In the genomic region with DNA sequence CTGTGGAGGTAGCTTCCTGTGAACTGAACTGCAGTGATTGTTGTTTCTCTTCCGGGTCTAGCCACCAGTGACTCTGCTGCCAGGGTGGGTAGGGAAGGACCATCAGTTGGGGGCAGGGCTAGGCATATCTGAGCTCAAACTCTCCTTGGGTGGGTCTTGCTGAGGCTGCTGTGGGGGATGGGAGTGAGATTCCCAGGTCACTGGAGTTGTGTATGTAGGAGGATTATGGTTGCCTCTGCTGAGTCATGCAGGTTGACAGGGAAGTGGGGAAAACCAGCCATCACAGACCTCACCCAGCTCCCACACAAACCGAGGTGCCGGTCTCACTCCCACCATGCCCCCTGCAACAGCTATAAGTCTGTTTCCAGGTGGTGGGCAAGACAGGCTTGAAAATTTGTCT, we compare ENCODE assay signal across 29 cellular contexts.
DNase-seq lines count a peak whose midpoint lies in the region; ATAC-seq and TF ChIP-seq lines count a peak whose summit lies in the region.
"Had no signal": no experiment of that assay in that cellular context is flagged by ENCODE, and none has a peak within 500 bp of the region (broad histone marks: within the 10 kb centered on the region; RNA-seq: fewer than 3 reads in every experiment).

No MANE protein-coding gene starts in this region.

- H3K4me3 Mint-ChIP-seq in endodermal cell (no peak overlapping the region), neural progenitor cell (no peak overlapping the region)
- H3K4me3 Mint-ChIP-seq: CD4-positive, alpha-beta memory T cell; HFFc6; IgD-negative memory B cell had no signal

- H3K27me3 Mint-ChIP-seq in endodermal cell (ENCODE audit: insufficient read depth) (no peaks in the 10 kb centered on the region), neural progenitor cell (ENCODE audit: insufficient read depth, low read depth) (no peaks in the 10 kb centered on the region)
- H3K27me3 Mint-ChIP-seq: CD4-positive, alpha-beta memory T cell; IgD-negative memory B cell had no signal

- H3K36me3 ChIP-seq in OCI-LY7 (ENCODE audit: insufficient read depth, low read length): no peaks in the 10 kb centered on the region
- H3K36me3 ChIP-seq in endodermal cell (ENCODE audit: control insufficient read depth, insufficient read depth, low read length): no peaks in the 10 kb centered on the region
- H3K36me3 ChIP-seq in neural progenitor cell: no peaks in the 10 kb centered on the region
- H3K36me3 ChIP-seq: HAP-1 had no signal

- H3K4me1 ChIP-seq in OCI-LY7 (ENCODE audit: insufficient read depth, low read length, poor library complexity, severe bottlenecking) (no peaks in the 10 kb centered on the region), endodermal cell (ENCODE audit: control insufficient read depth, insufficient read depth, low read length) (no peaks in the 10 kb centered on the region), neural progenitor cell (no peaks in the 10 kb centered on the region), right cardiac atrium (ENCODE audit: control insufficient read depth, insufficient read depth, low read length) (no peaks in the 10 kb centered on the region)
- H3K4me1 ChIP-seq: A549, Caco-2, HAP-1 had no signal

- H3K79me2 ChIP-seq in OCI-LY7 (ENCODE audit: insufficient read depth, low read depth, low read length): no peaks in the 10 kb centered on the region
- H3K79me2 ChIP-seq in neural progenitor cell (ENCODE audit: low read depth): no peaks in the 10 kb centered on the region

- peak overlapping the region; percentile 87 for H3K27ac Mint-ChIP-seq in endodermal cell
- peak overlapping the region; percentile 74 for H3K27ac Mint-ChIP-seq in neural progenitor cell
- H3K27ac Mint-ChIP-seq: CD4-positive, alpha-beta memory T cell; HFFc6; IgD-negative memory B cell had no signal

- H3K27me3 ChIP-seq in endodermal cell (ENCODE audit: control insufficient read depth, insufficient read depth, low read length, poor library complexity, severe bottlenecking): no peaks in the 10 kb centered on the region
- H3K27me3 ChIP-seq in neural progenitor cell: no peaks in the 10 kb centered on the region
- no peaks in the 10 kb centered on the region for H3K27me3 ChIP-seq in right cardiac atrium (ENCODE audit: control insufficient read depth, insufficient read depth)

- ATAC-seq in GM18520 (IDR thresholded peaks at IDR 0.05; ENCODE audit: unreplicated experiment) (no peak), right cardiac atrium (no peak)
- ATAC-seq: A549, Panc1 had no signal

- H3K4me2 ChIP-seq in OCI-LY7 (ENCODE audit: low read length) (no peak overlapping the region; the same call in 1 of the 2 replicates), neural progenitor cell (no peak overlapping the region)
- H3K4me2 ChIP-seq: A549, KMS-11 had no signal

- H3K9me2 ChIP-seq in OCI-LY7 (ENCODE audit: insufficient read depth, low read length): no peaks in the 10 kb centered on the region

- CTCF ChIA-PET in OCI-LY7 (lab: Charles Lee; ENCODE audit: unreplicated experiment): no interaction called here

- no peak overlapping the region for H3K27ac ChIP-seq in OCI-LY7 (ENCODE audit: low read depth, low read length, poor library complexity, severe bottlenecking)
- H3K27ac ChIP-seq in endodermal cell (ENCODE audit: low read depth, low read length): no peak overlapping the region
- no peak overlapping the region for H3K27ac ChIP-seq in neural progenitor cell
- no peak overlapping the region for H3K27ac ChIP-seq in right cardiac atrium (ENCODE audit: low read length)
- H3K27ac ChIP-seq: A549, KMS-11, RWPE1 had no signal

- H2AFZ ChIP-seq in OCI-LY7 (ENCODE audit: low read length) (peak overlapping the region; percentile 57; the same call in 1 of the 2 replicates), neural progenitor cell (replicated peaks) (peak overlapping the region; percentile 86)

- peaks cover 4% of the 10 kb centered on the region for H3K9me3 ChIP-seq in OCI-LY7 (ENCODE audit: low read length)
- H3K9me3 ChIP-seq in endodermal cell (ENCODE audit: control insufficient read depth, low read length): peaks cover 9% of the 10 kb centered on the region
- H3K9me3 ChIP-seq in neural progenitor cell (ENCODE audit: low read depth): no peaks in the 10 kb centered on the region
- H3K9me3 ChIP-seq in right cardiac atrium (ENCODE audit: control insufficient read depth, low read length): no peaks in the 10 kb centered on the region
- H3K9me3 ChIP-seq: A549, HAP-1 had no signal

- H3F3A ChIP-seq in neural progenitor cell (ENCODE audit: low read depth): no peaks in the 10 kb centered on the region

- H4K20me1 ChIP-seq in OCI-LY7 (ENCODE audit: insufficient read depth, low read length) (no peaks in the 10 kb centered on the region), neural progenitor cell (ENCODE audit: low read depth) (no peaks in the 10 kb centered on the region)

- H3K9ac ChIP-seq in endodermal cell (ENCODE audit: extremely low read depth, low read length, poor library complexity, severe bottlenecking) (no peak overlapping the region), neural progenitor cell (no peak overlapping the region)
- H3K9ac ChIP-seq: KMS-11 had no signal

- intact Hi-C loops in OCI-LY7 (cut with micrococcal nuclease; ENCODE audit: unreplicated experiment) (no loop called here), right cardiac atrium (cut with DNase I) (no loop called here)

- H3K4me3 ChIP-seq in OCI-LY7 (ENCODE audit: low read depth, low read length, poor library complexity, severe bottlenecking): no peak overlapping the region
- no peak overlapping the region for H3K4me3 ChIP-seq in endodermal cell (ENCODE audit: low read length)
- no peak overlapping the region for H3K4me3 ChIP-seq in neural progenitor cell
- H3K4me3 ChIP-seq in right cardiac atrium (ENCODE audit: low read length): no peak overlapping the region
- H3K4me3 ChIP-seq: A549, HAP-1 had no signal

- BruUV-seq in OCI-LY7 (replicated peaks; lab: Mats Ljungman, UMichigan): no TSS peak

- DNase-seq in H4 (ENCODE audit: low spot score) (peak; percentile 7), OCI-LY7 (ENCODE audit: low spot score) (no peak), endodermal cell (peak; percentile 56), neural progenitor cell (ENCODE audit: low spot score) (no peak), NCI-H524 (lab: John Stamatoyannopoulos, UW) (no peak), right cardiac atrium (no peak)
- DNase-seq: C1 segment of cervical spinal cord; Caco-2; CD4-positive, alpha-beta memory T cell; DMS 273 treated with DMSO at 0.1 percent for 48 hours; DMS79; EL; GDM1; HFFc6; MM.1S; NCI-H2029 treated with DMSO at 0.1 percent for 48 hours; NCI-H345; NCI-H510A treated with DMSO at 0.1 percent for 48 hours; NCI-H748 treated with DMSO at 0.1 percent for 48 hours; NK-92 treated with Interleukin-12 subunit alpha and Interleukin-12 subunit beta, amount 100 ng/mL, for 24 hours; SHP77; T-helper 1 cell had no signal

- H3K4me1 Mint-ChIP-seq in endodermal cell (peaks cover 31% of the 10 kb centered on the region), neural progenitor cell (peaks cover 5% of the 10 kb centered on the region)
- H3K4me1 Mint-ChIP-seq: CD4-positive, alpha-beta memory T cell had no signal

- TF ChIP-seq CTCF in OCI-LY7 (conservative IDR thresholded peaks at IDR 0.05; ENCODE audit: low read length): no peak
- no peak for TF ChIP-seq CTCF in endodermal cell (conservative IDR thresholded peaks at IDR 0.05)
- TF ChIP-seq CTCF in neural progenitor cell (IDR thresholded peaks at IDR 0.05): no peak

- 77 to 90% methylated on average over 2 to 3 of the region's 3 CpGs for WGBS in endodermal cell (ENCODE audit: insufficient coverage in 1 of 2, insufficient read length in 1 of 2), 2 experiments
- 85% methylated on average over 3 of the region's 3 CpGs for WGBS in right cardiac atrium

- peaks cover 20% of the 10 kb centered on the region for H3K9me3 Mint-ChIP-seq in endodermal cell
- H3K9me3 Mint-ChIP-seq in neural progenitor cell: peaks cover 3% of the 10 kb centered on the region

- POLR2A ChIA-PET in OCI-LY7 (lab: Charles Lee): interaction anchor here (1.3 to 1.4 kb wide), 2 partner anchors 9 to 13 kb away, joined by 4 read pairs; no protein-coding TSS in a partner anchor

- no peaks in the 10 kb centered on the region for H3K36me3 Mint-ChIP-seq in endodermal cell (ENCODE audit: low read depth)
- no peaks in the 10 kb centered on the region for H3K36me3 Mint-ChIP-seq in neural progenitor cell
- H3K36me3 Mint-ChIP-seq: CD4-positive, alpha-beta memory T cell; IgD-negative memory B cell had no signal

Comparison
In these comparisons a context has a peak if more than half of its experiments do, and no peak if none do; other contexts are left out.
1. DNase-seq: peak in H4 (single experiment) and endodermal cell (single experiment); none in OCI-LY7 (single experiment), neural progenitor cell (single experiment), NCI-H524 (0 of 2) and right cardiac atrium (0 of 3).